Comparison of ENCODE assay signal across 22 cellular contexts in genomic region chr1:223503348-223503747, GRCh38.
"Had no signal": no experiment of that assay in that cellular context is flagged by ENCODE, and none has a peak within 500 bp of the region (broad histone marks: within the 10 kb centered on the region; RNA-seq: fewer than 3 reads in every experiment).

No MANE protein-coding gene starts in this region.

- H3K9me3 ChIP-seq: SJSA1 had no signal

- H3K9ac ChIP-seq: KMS-11 had no signal

- H3K36me3 ChIP-seq: SJSA1 had no signal

- DNase-seq: IMR-90, Kasumi-1, MM.1S, NCI-H1092 treated with DMSO at 0.1 percent for 48 hours, NCI-H1436, NCI-H187, NCI-H2029, NCI-H2081 treated with DMSO at 0.1 percent for 48 hours, NCI-H2171, NCI-H226, NCI-H446, NCI-H510A, NCI-H524 treated with DMSO at 0.1 percent for 48 hours, NCI-H69, NCI-H774, Right ventricle myocardium superior, RPMI8226, SIG-M5 had no signal

- H3K27me3 ChIP-seq: SJSA1 had no signal

- H3K27ac ChIP-seq: KMS-11, SJSA1, SK-N-MC had no signal

- ATAC-seq: HepG2 had no signal

- H3K4me3 ChIP-seq: SJSA1, SK-N-MC had no signal
